ENCODE assay signal across 1 cellular context in genomic region chr7:142585425-142585824, GRCh38.
TF ChIP-seq lines count a peak whose summit lies in the region.

No MANE protein-coding gene starts in this region.

TF ChIP-seq in H1, 55 proteins besides CTCF, POLR2A, EP300 and RAD21 (continued from another document):
- TF ChIP-seq CHD7 (IDR thresholded peaks at IDR 0.05; ENCODE audit: insufficient replicate concordance, low read length) (no peak), CBX8 (IDR thresholded peaks at IDR 0.05; ENCODE audit: borderline replicate concordance, low read depth, low read length) (no peak), TEAD4 (IDR thresholded peaks at IDR 0.05; ENCODE audit: low read depth, low read length) (no peak), SP1 (IDR thresholded peaks at IDR 0.05; ENCODE audit: low read depth, low read length) (no peak), RBBP5 (IDR thresholded peaks at IDR 0.05; ENCODE audit: borderline replicate concordance, low read depth, low read length) (no peak), KDM4A (IDR thresholded peaks at IDR 0.05; ENCODE audit: low read depth, low read length, severe bottlenecking) (no peak), TAF7 (optimal IDR thresholded peaks at IDR 0.05; ENCODE audit: borderline replicate concordance, low read depth, low read length) (no peak), SRF (IDR thresholded peaks at IDR 0.05; ENCODE audit: low read depth, low read length) (no peak)
